Comparison of ENCODE assay signal across 8 cellular contexts in genomic region chr18:9914334-9914583, GRCh38.
DNase-seq lines count a peak whose midpoint lies in the region; ATAC-seq and TF ChIP-seq lines count a peak whose summit lies in the region.

No MANE protein-coding gene starts in this region.

- H3K27me3 ChIP-seq in HL-60 (ENCODE audit: insufficient read depth, poor library complexity, severe bottlenecking), result no peaks in the 10 kb centered on the region
- H3K27me3 ChIP-seq in mucosa of rectum (ENCODE audit: control insufficient read depth in 2 of 2, insufficient read depth in 2 of 2, low read length in 2 of 2), result no peaks in the 10 kb centered on the region

- ATAC-seq in HG02970 (IDR thresholded peaks at IDR 0.05; ENCODE audit: low FRiP score, unreplicated experiment), result no peak

- H3K27ac ChIP-seq in HL-60 (replicated peaks) (peak overlapping the region; percentile 88), mucosa of rectum (ENCODE audit: low read depth in 2 of 2, low read length in 2 of 2) (peak overlapping the region; percentile 98 to 99)

- peak; percentile 53 for DNase-seq in NCI-H82 (lab: John Stamatoyannopoulos, UW)
- no peak for DNase-seq in NCI-H82 treated with DMSO at 0.1 percent for 48 hours (lab: John Stamatoyannopoulos, UW; ENCODE audit: unreplicated experiment)
- no peak for DNase-seq in HL-60 (ENCODE audit: low read depth in 1 of 2, low spot score in 1 of 2)
- no peak for DNase-seq in cardiac fibroblast (ENCODE audit: low read depth in 2 of 2)
- no peak for DNase-seq in NCI-H1092 treated with DMSO at 0.1 percent for 48 hours (lab: John Stamatoyannopoulos, UW)
- no peak for DNase-seq in OCI-M2 (lab: John Stamatoyannopoulos, UW; ENCODE audit: unreplicated experiment)

- no peaks in the 10 kb centered on the region for H3K36me3 ChIP-seq in mucosa of rectum (ENCODE audit: control insufficient read depth in 2 of 2, insufficient read depth in 2 of 2, low read length in 2 of 2)

- peaks cover 9 to 25% of the 10 kb centered on the region in 2 donors for H3K4me1 ChIP-seq in mucosa of rectum (ENCODE audit: control insufficient read depth in 2 of 2, insufficient read depth in 2 of 2, low read length in 2 of 2)

- peak overlapping the region; percentile 91 to 96 for H3K9ac ChIP-seq in mucosa of rectum (ENCODE audit: low read depth in 1 of 2, low read length in 2 of 2)

- no peaks in the 10 kb centered on the region for H3K9me3 ChIP-seq in mucosa of rectum (ENCODE audit: control insufficient read depth in 2 of 2, low read length in 2 of 2)

- no peak for TF ChIP-seq CTCF in HL-60 (IDR thresholded peaks at IDR 0.05; ENCODE audit: insufficient read depth, low read length)
- TF ChIP-seq CTCF in cardiac fibroblast (IDR thresholded peaks at IDR 0.05; ENCODE audit: low read depth, low read length), result no peak

- H3K4me3 ChIP-seq in HL-60 (replicated peaks; ENCODE audit: insufficient read depth, low read length) (peak overlapping the region; percentile 75), cardiac fibroblast (replicated peaks in 1 of 2; ENCODE audit: low read depth in 2 of 2, low read length in 2 of 2) (peak overlapping the region; percentile 82 to 91), mucosa of rectum (ENCODE audit: low read length in 2 of 2) (peak overlapping the region; percentile 87 to 93)
